2 cellular contexts compared by ENCODE assay signal in genomic region chr9:16136961-16137360, GRCh38.
A peak's percentile ranks its signal among the peaks of the same experiment; 100 is the strongest.
TF ChIP-seq lines count a peak whose summit lies in the region.

No MANE protein-coding gene starts in this region.

TF ChIP-seq in SK-N-SH, 30 proteins besides CTCF, POLR2A, EP300 and RAD21 (continued from another document):
- TF ChIP-seq PBX3 (IDR thresholded peaks at IDR 0.05) = peak; percentile 65

TF ChIP-seq in SK-N-SH treated with all-trans-retinoic acid at 6 μM for 48 hours, 23 proteins besides CTCF, POLR2A, EP300 and RAD21 (continued from another document):
- TF ChIP-seq POU6F1 (CRISPR knock-in tag; IDR thresholded peaks at IDR 0.05; ENCODE audit: borderline replicate concordance, low read depth) (no peak), ISL1 (CRISPR knock-in tag; IDR thresholded peaks at IDR 0.05) (no peak), SNAI2 (CRISPR knock-in tag; IDR thresholded peaks at IDR 0.05) (no peak)
